Comparison of ENCODE assay signal across 6 cellular contexts in genomic region chr6:114181629-114182028, GRCh38.
"Had no signal": no experiment of that assay in that cellular context is flagged by ENCODE, and none has a peak within 500 bp of the region (broad histone marks: within the 10 kb centered on the region; RNA-seq: fewer than 3 reads in every experiment).

No MANE protein-coding gene starts in this region.

- DNase-seq: GM23248, GOT3, H7, HFFc6, IMR-90, KG1 had no signal
